ENCODE assay signal across 25 cellular contexts in the genomic region with DNA sequence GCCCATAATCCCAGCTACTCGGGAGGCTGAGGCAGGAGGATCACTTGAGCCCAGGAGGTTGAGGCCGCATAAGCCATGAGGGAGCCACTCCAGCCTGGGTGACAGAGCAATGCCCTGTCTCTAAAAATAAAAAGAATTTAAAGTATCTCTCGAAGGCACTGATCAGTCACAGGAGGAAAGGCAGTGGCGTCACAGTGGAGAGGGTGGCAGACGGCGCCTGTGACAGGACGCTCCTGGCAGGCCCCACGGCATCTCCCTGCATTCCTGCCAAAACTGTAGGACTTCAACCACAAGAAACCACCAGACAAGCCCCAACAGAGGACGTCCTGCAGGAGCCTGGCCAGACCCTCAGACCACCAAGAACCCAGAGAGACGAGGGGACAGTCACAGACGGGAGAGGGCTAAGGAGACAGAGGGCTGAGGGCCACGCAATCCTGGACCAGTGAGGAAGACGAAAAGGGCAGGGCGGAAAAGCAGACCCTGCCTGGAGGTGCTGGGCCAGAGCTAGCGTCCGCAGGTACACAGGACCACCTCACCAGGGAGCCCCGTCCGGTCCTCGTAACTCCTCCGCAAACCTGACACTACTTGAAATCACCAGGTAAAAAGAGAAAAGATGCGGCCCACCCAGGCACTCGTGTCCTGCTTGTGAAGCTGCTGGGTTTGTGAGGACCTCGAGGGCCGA. TPM values are rescaled to one million over a fixed set of nuclear protein-coding genes. Genes with fewer than 3 reads are reported as not detected.
DNase-seq lines count a peak whose midpoint lies in the region; ATAC-seq and TF ChIP-seq lines count a peak whose summit lies in the region.
"Had no signal": no experiment of that assay in that cellular context is flagged by ENCODE, and none has a peak within 500 bp of the region (broad histone marks: within the 10 kb centered on the region; RNA-seq: fewer than 3 reads in every experiment).

No MANE protein-coding gene starts in this region.

- H3K9me3 Mint-ChIP-seq in activated CD8-positive, alpha-beta T cell treated with anti-CD3 and anti-CD28 coated beads, Interleukin-2, amount 10 ng/mL, durations not matched to agents 7 days and 5 days (ENCODE audit: insufficient read depth) = no peaks in the 10 kb centered on the region
- H3K9me3 Mint-ChIP-seq in activated CD8-positive, alpha-beta T cell treated with anti-CD3 and anti-CD28 coated beads for 36 hours = no peaks in the 10 kb centered on the region
- H3K9me3 Mint-ChIP-seq in activated T-helper 2 cell treated with anti-CD3 and anti-CD28 coated beads, Interferon-gamma antibody, Interleukin-2, Interleukin-4, amounts not matched to agents 10 μg/mL and 5 μg/mL and 100 μg/mL, durations not matched to agents 14 hours and 24 hours and 36 hours = no peaks in the 10 kb centered on the region
- no peaks in the 10 kb centered on the region for H3K9me3 Mint-ChIP-seq in stimulated activated memory B cell treated with anti-CD40 and anti-IgM and Interleukin-4, amounts not matched to agents 10 μg/mL and 1 μg/mL and 100 μg/mL, for 72 hours
- H3K9me3 Mint-ChIP-seq: activated naive CD4-positive, alpha-beta T cell treated with anti-CD3 and anti-CD28 coated beads, Interleukin-2, amount 50 U/mL, for 24 hours had no signal

- in situ Hi-C loops in GM13976 (cut with MboI; ENCODE audit: low sequenced_read_pairs, unreplicated experiment) = no loop called here

- H3K36me3 ChIP-seq in right atrium auricular region = peaks cover 58% of the 10 kb centered on the region

- TF ChIP-seq CTCF in activated CD8-positive, alpha-beta T cell treated with anti-CD3 and anti-CD28 coated beads for 36 hours (IDR thresholded peaks at IDR 0.05) = no peak
- TF ChIP-seq CTCF in right atrium auricular region (IDR thresholded peaks at IDR 0.05) = no peak
- TF ChIP-seq CTCF in GM13976 (IDR thresholded peaks at IDR 0.05; ENCODE audit: borderline replicate concordance, control extremely low read depth, extremely low read depth, insufficient read depth, missing control alignments) = no peak

- no peaks in the 10 kb centered on the region for H3K27me3 ChIP-seq in right atrium auricular region
- H3K27me3 ChIP-seq: BE2C, colonic mucosa had no signal

- H3K27me3 Mint-ChIP-seq in activated CD8-positive, alpha-beta T cell treated with anti-CD3 and anti-CD28 coated beads, Interleukin-2, amount 10 ng/mL, durations not matched to agents 7 days and 5 days (ENCODE audit: low read depth) = no peaks in the 10 kb centered on the region
- H3K27me3 Mint-ChIP-seq in activated CD8-positive, alpha-beta T cell treated with anti-CD3 and anti-CD28 coated beads for 36 hours = no peaks in the 10 kb centered on the region
- no peaks in the 10 kb centered on the region for H3K27me3 Mint-ChIP-seq in activated T-helper 2 cell treated with anti-CD3 and anti-CD28 coated beads, Interferon-gamma antibody, Interleukin-2, Interleukin-4, amounts not matched to agents 10 μg/mL and 5 μg/mL and 100 μg/mL, durations not matched to agents 14 hours and 24 hours and 36 hours (ENCODE audit: low read depth)
- no peaks in the 10 kb centered on the region for H3K27me3 Mint-ChIP-seq in stimulated activated memory B cell treated with anti-CD40 and anti-IgM and Interleukin-4, amounts not matched to agents 10 μg/mL and 1 μg/mL and 100 μg/mL, for 72 hours
- H3K27me3 Mint-ChIP-seq: activated CD4-positive, alpha-beta T cell treated with anti-CD3 and anti-CD28 coated beads, Interleukin-2, amount 10 ng/mL, durations not matched to agents 7 days and 5 days; activated naive CD4-positive, alpha-beta T cell treated with anti-CD3 and anti-CD28 coated beads, Interleukin-2, amount 50 U/mL, for 24 hours had no signal

- no peak for DNase-seq in activated CD8-positive, alpha-beta T cell treated with anti-CD3 and anti-CD28 coated beads, Interleukin-2, amount 10 ng/mL, durations not matched to agents 7 days and 5 days
- no peak for DNase-seq in activated CD8-positive, alpha-beta T cell treated with anti-CD3 and anti-CD28 coated beads for 36 hours
- no peak for DNase-seq in activated T-helper 2 cell treated with anti-CD3 and anti-CD28 coated beads, Interferon-gamma antibody, Interleukin-2, Interleukin-4, amounts not matched to agents 10 μg/mL and 5 μg/mL and 100 μg/mL, durations not matched to agents 14 hours and 24 hours and 36 hours (ENCODE audit: low spot score)
- no peak for DNase-seq in right atrium auricular region (ENCODE audit: low spot score)
- no peak for DNase-seq in GM13976 (ENCODE audit: low spot score)
- DNase-seq in effector CD8-positive, alpha-beta T cell (lab: John Stamatoyannopoulos, UW) = no peak
- no peak for DNase-seq in HPDE6-E6E7 (ENCODE audit: extremely low spot score)
- DNase-seq: activated CD4-positive, alpha-beta T cell treated with anti-CD3 and anti-CD28 coated beads, Interleukin-2, amount 10 ng/mL, durations not matched to agents 7 days and 5 days; BE2C; colonic mucosa; EL; GOT3; left colon; NCI-H1092 treated with DMSO at 0.1 percent for 48 hours; NCI-H2081 treated with DMSO at 0.1 percent for 48 hours; NCI-H510A treated with DMSO at 0.1 percent for 48 hours; stimulated activated CD4-positive, alpha-beta T cell treated with anti-CD3 and anti-CD28 coated beads, Interleukin-15, amount 100 ng/mL, for 24 hours; SW 1271; trophoblast cell had no signal

- POLR2A ChIA-PET in activated CD8-positive, alpha-beta T cell treated with anti-CD3 and anti-CD28 coated beads, Interleukin-2, amount 10 ng/mL, durations not matched to agents 7 days and 5 days (lab: Charles Lee) = no interaction called here
- POLR2A ChIA-PET in activated CD8-positive, alpha-beta T cell treated with anti-CD3 and anti-CD28 coated beads for 36 hours (lab: Charles Lee) = no interaction called here

- intact Hi-C loops in activated CD8-positive, alpha-beta T cell treated with anti-CD3 and anti-CD28 coated beads for 36 hours (cut with micrococcal nuclease) = no loop called here
- intact Hi-C loops in activated T-helper 2 cell treated with anti-CD3 and anti-CD28 coated beads, Interferon-gamma antibody, Interleukin-2, Interleukin-4, amounts not matched to agents 10 μg/mL and 5 μg/mL and 100 μg/mL, durations not matched to agents 14 hours and 24 hours and 36 hours (cut with micrococcal nuclease) = no loop called here

- H3K4me1 Mint-ChIP-seq in activated CD8-positive, alpha-beta T cell treated with anti-CD3 and anti-CD28 coated beads, Interleukin-2, amount 10 ng/mL, durations not matched to agents 7 days and 5 days (ENCODE audit: low read depth) = peaks cover 36% of the 10 kb centered on the region
- peaks cover 32% of the 10 kb centered on the region for H3K4me1 Mint-ChIP-seq in activated CD8-positive, alpha-beta T cell treated with anti-CD3 and anti-CD28 coated beads for 36 hours (ENCODE audit: low read depth)
- peaks cover 17% of the 10 kb centered on the region for H3K4me1 Mint-ChIP-seq in activated T-helper 2 cell treated with anti-CD3 and anti-CD28 coated beads, Interferon-gamma antibody, Interleukin-2, Interleukin-4, amounts not matched to agents 10 μg/mL and 5 μg/mL and 100 μg/mL, durations not matched to agents 14 hours and 24 hours and 36 hours (ENCODE audit: low read depth)
- H3K4me1 Mint-ChIP-seq in stimulated activated memory B cell treated with anti-CD40 and anti-IgM and Interleukin-4, amounts not matched to agents 10 μg/mL and 1 μg/mL and 100 μg/mL, for 72 hours = peaks cover 62% of the 10 kb centered on the region

- no peaks in the 10 kb centered on the region for H3K9me3 ChIP-seq in right atrium auricular region
- H3K9me3 ChIP-seq: BE2C, colonic mucosa had no signal

- H3K36me3 Mint-ChIP-seq in activated CD8-positive, alpha-beta T cell treated with anti-CD3 and anti-CD28 coated beads, Interleukin-2, amount 10 ng/mL, durations not matched to agents 7 days and 5 days (ENCODE audit: low read depth) = peaks cover 39% of the 10 kb centered on the region
- H3K36me3 Mint-ChIP-seq in activated CD8-positive, alpha-beta T cell treated with anti-CD3 and anti-CD28 coated beads for 36 hours (ENCODE audit: low read depth) = peaks cover 38% of the 10 kb centered on the region
- H3K36me3 Mint-ChIP-seq in activated T-helper 2 cell treated with anti-CD3 and anti-CD28 coated beads, Interferon-gamma antibody, Interleukin-2, Interleukin-4, amounts not matched to agents 10 μg/mL and 5 μg/mL and 100 μg/mL, durations not matched to agents 14 hours and 24 hours and 36 hours (ENCODE audit: low read depth) = peaks cover 53% of the 10 kb centered on the region
- H3K36me3 Mint-ChIP-seq in stimulated activated memory B cell treated with anti-CD40 and anti-IgM and Interleukin-4, amounts not matched to agents 10 μg/mL and 1 μg/mL and 100 μg/mL, for 72 hours = peaks cover 57% of the 10 kb centered on the region

- peaks cover 0 to 65% of the 10 kb centered on the region in 2 donors for H3K4me1 ChIP-seq in right atrium auricular region
- H3K4me1 ChIP-seq: BE2C had no signal

- H3K27ac Mint-ChIP-seq in activated CD8-positive, alpha-beta T cell treated with anti-CD3 and anti-CD28 coated beads, Interleukin-2, amount 10 ng/mL, durations not matched to agents 7 days and 5 days = peak overlapping the region; percentile 28
- no peak overlapping the region for H3K27ac Mint-ChIP-seq in activated CD8-positive, alpha-beta T cell treated with anti-CD3 and anti-CD28 coated beads for 36 hours
- H3K27ac Mint-ChIP-seq in activated T-helper 2 cell treated with anti-CD3 and anti-CD28 coated beads, Interferon-gamma antibody, Interleukin-2, Interleukin-4, amounts not matched to agents 10 μg/mL and 5 μg/mL and 100 μg/mL, durations not matched to agents 14 hours and 24 hours and 36 hours = peak overlapping the region; percentile 17
- H3K27ac Mint-ChIP-seq in stimulated activated memory B cell treated with anti-CD40 and anti-IgM and Interleukin-4, amounts not matched to agents 10 μg/mL and 1 μg/mL and 100 μg/mL, for 72 hours = peak overlapping the region; percentile 100

- H3K27ac ChIP-seq in right atrium auricular region = peak overlapping the region; percentile 100
- H3K27ac ChIP-seq: colonic mucosa, epithelial cell of prostate had no signal

- no peak overlapping the region for H3K4me3 ChIP-seq in right atrium auricular region
- H3K4me3 ChIP-seq: colonic mucosa had no signal

- CTCF ChIA-PET in activated CD8-positive, alpha-beta T cell treated with anti-CD3 and anti-CD28 coated beads, Interleukin-2, amount 10 ng/mL, durations not matched to agents 7 days and 5 days (lab: Charles Lee) = interaction anchor here (1.7 kb wide), 1 partner anchor 18 kb away, joined by 7 read pairs; no protein-coding TSS in a partner anchor
- CTCF ChIA-PET in activated CD8-positive, alpha-beta T cell treated with anti-CD3 and anti-CD28 coated beads for 36 hours (lab: Charles Lee) = interaction anchor here (1.7 kb wide), 1 partner anchor 18 kb away, joined by 6 read pairs; no protein-coding TSS in a partner anchor

- ATAC-seq in activated CD8-positive, alpha-beta T cell treated with anti-CD3 and anti-CD28 coated beads, Interleukin-2, amount 10 ng/mL, durations not matched to agents 7 days and 5 days = no peak
- no peak for ATAC-seq in activated CD8-positive, alpha-beta T cell treated with anti-CD3 and anti-CD28 coated beads for 36 hours
- no peak for ATAC-seq in stimulated activated memory B cell treated with anti-CD40 and anti-IgM and Interleukin-4, amounts not matched to agents 10 μg/mL and 1 μg/mL and 100 μg/mL, for 72 hours
- ATAC-seq: left colon had no signal

- H3K4me3 Mint-ChIP-seq in activated CD8-positive, alpha-beta T cell treated with anti-CD3 and anti-CD28 coated beads, Interleukin-2, amount 10 ng/mL, durations not matched to agents 7 days and 5 days = no peak overlapping the region
- H3K4me3 Mint-ChIP-seq in activated CD8-positive, alpha-beta T cell treated with anti-CD3 and anti-CD28 coated beads for 36 hours = no peak overlapping the region
- no peak overlapping the region for H3K4me3 Mint-ChIP-seq in activated T-helper 2 cell treated with anti-CD3 and anti-CD28 coated beads, Interferon-gamma antibody, Interleukin-2, Interleukin-4, amounts not matched to agents 10 μg/mL and 5 μg/mL and 100 μg/mL, durations not matched to agents 14 hours and 24 hours and 36 hours (ENCODE audit: low read depth)
- no peak overlapping the region for H3K4me3 Mint-ChIP-seq in stimulated activated memory B cell treated with anti-CD40 and anti-IgM and Interleukin-4, amounts not matched to agents 10 μg/mL and 1 μg/mL and 100 μg/mL, for 72 hours
- H3K4me3 Mint-ChIP-seq: activated CD4-positive, alpha-beta T cell treated with anti-CD3 and anti-CD28 coated beads, Interleukin-2, amount 10 ng/mL, durations not matched to agents 7 days and 5 days; activated naive CD4-positive, alpha-beta T cell treated with anti-CD3 and anti-CD28 coated beads, Interleukin-2, amount 50 U/mL, for 24 hours had no signal

RNA-seq across cellular contexts. Expression of a gene that starts 5.9 kb away (rescaled TPM):
- 100 to 1,000 TPM; 104 to 105 TPM for total RNA-seq in activated CD8-positive, alpha-beta T cell treated with anti-CD3 and anti-CD28 coated beads, Interleukin-2, amount 10 ng/mL, durations not matched to agents 7 days and 5 days
- 100 to 1,000 TPM; 105 to 110 TPM for total RNA-seq in activated CD8-positive, alpha-beta T cell treated with anti-CD3 and anti-CD28 coated beads for 36 hours
- 126 and 127 TPM in 2 replicates for total RNA-seq in activated T-helper 2 cell treated with anti-CD3 and anti-CD28 coated beads, Interferon-gamma antibody, Interleukin-2, Interleukin-4, amounts not matched to agents 10 μg/mL and 5 μg/mL and 100 μg/mL, durations not matched to agents 14 hours and 24 hours and 36 hours
- 100 to 1,000 TPM; 185 to 248 TPM for total RNA-seq in right atrium auricular region

RNA-seq across cellular contexts. Expression of a gene that starts 34.2 kb away (rescaled TPM):
- 10 to 100 TPM; 58.7 to 68.9 TPM for total RNA-seq in activated CD8-positive, alpha-beta T cell treated with anti-CD3 and anti-CD28 coated beads, Interleukin-2, amount 10 ng/mL, durations not matched to agents 7 days and 5 days
- total RNA-seq in activated CD8-positive, alpha-beta T cell treated with anti-CD3 and anti-CD28 coated beads for 36 hours = 10 to 100 TPM; 30.4 to 34.6 TPM
- total RNA-seq in activated T-helper 2 cell treated with anti-CD3 and anti-CD28 coated beads, Interferon-gamma antibody, Interleukin-2, Interleukin-4, amounts not matched to agents 10 μg/mL and 5 μg/mL and 100 μg/mL, durations not matched to agents 14 hours and 24 hours and 36 hours = 70.5 and 71.5 TPM in 2 replicates
- 10 to 100 TPM; 31.7 to 48.1 TPM for total RNA-seq in right atrium auricular region

RNA-seq across cellular contexts. Expression of a gene that starts 36.2 kb away (rescaled TPM):
- 1 to 10 TPM; 1.9 to 2.2 TPM for total RNA-seq in activated CD8-positive, alpha-beta T cell treated with anti-CD3 and anti-CD28 coated beads, Interleukin-2, amount 10 ng/mL, durations not matched to agents 7 days and 5 days
- under 1 TPM; 0.67 to 0.99 TPM for total RNA-seq in activated CD8-positive, alpha-beta T cell treated with anti-CD3 and anti-CD28 coated beads for 36 hours
- total RNA-seq in activated T-helper 2 cell treated with anti-CD3 and anti-CD28 coated beads, Interferon-gamma antibody, Interleukin-2, Interleukin-4, amounts not matched to agents 10 μg/mL and 5 μg/mL and 100 μg/mL, durations not matched to agents 14 hours and 24 hours and 36 hours = 1.3 and 2.2 TPM in 2 replicates
- under 1 TPM; 0.12 to 0.15 TPM for total RNA-seq in right atrium auricular region
- total RNA-seq: A172 had no signal

RNA-seq across cellular contexts. Expression of a gene that starts 51.1 kb away (rescaled TPM):
- total RNA-seq in activated CD8-positive, alpha-beta T cell treated with anti-CD3 and anti-CD28 coated beads, Interleukin-2, amount 10 ng/mL, durations not matched to agents 7 days and 5 days = 10 to 100 TPM; 24.6 to 26.1 TPM
- 10 to 100 TPM; 17.4 to 18.0 TPM for total RNA-seq in activated CD8-positive, alpha-beta T cell treated with anti-CD3 and anti-CD28 coated beads for 36 hours
- total RNA-seq in activated T-helper 2 cell treated with anti-CD3 and anti-CD28 coated beads, Interferon-gamma antibody, Interleukin-2, Interleukin-4, amounts not matched to agents 10 μg/mL and 5 μg/mL and 100 μg/mL, durations not matched to agents 14 hours and 24 hours and 36 hours = 32.1 and 34.4 TPM in 2 replicates
- 10 to 100 TPM; 26.8 to 32.5 TPM for total RNA-seq in right atrium auricular region

RNA-seq across cellular contexts. Expression of a gene that starts 59.3 kb away (rescaled TPM):
- total RNA-seq in activated CD8-positive, alpha-beta T cell treated with anti-CD3 and anti-CD28 coated beads, Interleukin-2, amount 10 ng/mL, durations not matched to agents 7 days and 5 days = 10 to 100 TPM; 72.6 to 78.9 TPM
- total RNA-seq in activated CD8-positive, alpha-beta T cell treated with anti-CD3 and anti-CD28 coated beads for 36 hours = 10 to 100 TPM; 28.2 to 29.0 TPM
- 35.4 and 36.9 TPM in 2 replicates for total RNA-seq in activated T-helper 2 cell treated with anti-CD3 and anti-CD28 coated beads, Interferon-gamma antibody, Interleukin-2, Interleukin-4, amounts not matched to agents 10 μg/mL and 5 μg/mL and 100 μg/mL, durations not matched to agents 14 hours and 24 hours and 36 hours
- total RNA-seq in right atrium auricular region = under 1 TPM; 0.11 to 0.75 TPM
- total RNA-seq: A172, frontal cortex, LHCN-M2 had no signal
